In the genomic region with DNA sequence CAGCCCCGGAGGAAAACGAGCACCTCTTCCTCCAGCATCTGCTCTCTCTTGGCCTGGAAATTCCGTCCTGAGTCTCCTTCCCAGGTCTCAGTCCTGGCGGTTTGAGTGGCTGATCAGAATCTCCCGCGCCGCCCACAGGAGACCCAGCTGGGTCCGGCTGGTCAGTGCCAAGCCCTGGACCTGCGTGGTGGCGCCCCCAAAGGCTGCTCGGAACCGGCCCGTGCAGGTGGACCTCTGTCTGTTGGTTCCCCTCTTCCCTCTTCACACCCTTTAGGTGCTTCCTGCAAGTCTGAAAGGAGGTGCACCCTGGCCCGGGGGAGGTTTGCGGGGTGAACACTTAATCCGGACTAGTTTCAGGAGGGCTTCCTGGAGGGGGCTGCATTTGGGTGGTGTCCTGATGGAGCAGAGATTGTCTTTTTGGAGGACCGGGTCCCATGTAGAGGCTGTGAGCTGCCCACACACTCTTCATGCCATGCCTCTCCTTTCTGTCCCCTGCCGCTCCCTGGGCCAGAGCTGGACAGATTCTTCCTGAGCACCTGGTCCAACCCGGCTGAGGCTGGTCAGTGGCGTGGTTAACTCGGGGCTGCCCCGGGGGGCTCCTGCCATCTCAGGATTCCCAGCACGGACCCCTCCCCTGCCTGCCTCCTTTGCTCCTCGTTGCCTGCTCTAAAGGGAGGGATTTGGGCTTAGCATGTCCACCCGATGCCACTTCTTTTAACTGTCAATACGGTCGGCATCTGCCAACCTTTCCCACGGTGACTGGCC, we compare ENCODE assay signal across 20 cellular contexts. TPM values are rescaled to one million over a fixed set of nuclear protein-coding genes. Genes with fewer than 3 reads are reported as not detected.
"Had no signal": no experiment of that assay in that cellular context is flagged by ENCODE, and none has a peak within 500 bp of the region (broad histone marks: within the 10 kb centered on the region; RNA-seq: fewer than 3 reads in every experiment).

No MANE protein-coding gene starts in this region.

- H3K4me3 Mint-ChIP-seq: activated CD8-positive, alpha-beta memory T cell treated with anti-CD3 and anti-CD28 coated beads, Interleukin-2, amount 10 ng/mL, durations not matched to agents 7 days and 5 days; activated naive CD8-positive, alpha-beta T cell treated with anti-CD3 and anti-CD28 coated beads, Interleukin-2, amount 50 U/mL, for 24 hours; activated T-cell treated with anti-CD3 and anti-CD28 coated beads, Interleukin-2, amount 50 U/mL, for 4 hours; endodermal cell; natural killer cell; stimulated activated naive CD8-positive, alpha-beta T cell treated with anti-CD3 and anti-CD28 coated beads, Interleukin-15, Interleukin-2, amounts not matched to agents 100 ng/mL and 50 ng/mL, for 24 hours had no signal

- H3K4me1 ChIP-seq: ascending aorta, breast epithelium, gastrocnemius medialis had no signal

- ATAC-seq: activated CD8-positive, alpha-beta memory T cell treated with anti-CD3 and anti-CD28 coated beads, Interleukin-2, amount 10 ng/mL, durations not matched to agents 7 days and 5 days; activated naive CD8-positive, alpha-beta T cell treated with anti-CD3 and anti-CD28 coated beads, Interleukin-2, amount 50 U/mL, for 24 hours; activated T-cell treated with anti-CD3 and anti-CD28 coated beads, Interleukin-2, amount 50 U/mL, for 4 hours; gastrocnemius medialis; left lobe of liver; natural killer cell had no signal

- H3K4me1 Mint-ChIP-seq: activated CD8-positive, alpha-beta memory T cell treated with anti-CD3 and anti-CD28 coated beads, Interleukin-2, amount 10 ng/mL, durations not matched to agents 7 days and 5 days; activated naive CD8-positive, alpha-beta T cell treated with anti-CD3 and anti-CD28 coated beads, Interleukin-2, amount 50 U/mL, for 24 hours; endodermal cell; natural killer cell had no signal

- H3K9me3 Mint-ChIP-seq: activated naive CD8-positive, alpha-beta T cell treated with anti-CD3 and anti-CD28 coated beads, Interleukin-2, amount 50 U/mL, for 24 hours; activated T-cell treated with anti-CD3 and anti-CD28 coated beads, Interleukin-2, amount 50 U/mL, for 4 hours; natural killer cell; stimulated activated naive CD8-positive, alpha-beta T cell treated with anti-CD3 and anti-CD28 coated beads, Interleukin-15, Interleukin-2, amounts not matched to agents 100 ng/mL and 50 ng/mL, for 24 hours had no signal

- H3K36me3 Mint-ChIP-seq: activated CD8-positive, alpha-beta memory T cell treated with anti-CD3 and anti-CD28 coated beads, Interleukin-2, amount 10 ng/mL, durations not matched to agents 7 days and 5 days; natural killer cell had no signal

- H3K36me3 ChIP-seq: ascending aorta, breast epithelium, gastrocnemius medialis, suprapubic skin had no signal

- H3K9me3 ChIP-seq: ascending aorta, gastrocnemius medialis, suprapubic skin had no signal

- H3K4me3 ChIP-seq: ascending aorta, breast epithelium, dorsolateral prefrontal cortex, gastrocnemius medialis, skin epidermis, suprapubic skin had no signal

- FAIRE-seq: islet of Langerhans had no signal

- H3K27ac Mint-ChIP-seq: activated CD8-positive, alpha-beta memory T cell treated with anti-CD3 and anti-CD28 coated beads, Interleukin-2, amount 10 ng/mL, durations not matched to agents 7 days and 5 days; activated naive CD8-positive, alpha-beta T cell treated with anti-CD3 and anti-CD28 coated beads, Interleukin-2, amount 50 U/mL, for 24 hours; endodermal cell; natural killer cell; stimulated activated naive CD8-positive, alpha-beta T cell treated with anti-CD3 and anti-CD28 coated beads, Interleukin-15, Interleukin-2, amounts not matched to agents 100 ng/mL and 50 ng/mL, for 24 hours had no signal

- H3K27ac ChIP-seq: ascending aorta, breast epithelium, dorsolateral prefrontal cortex, gastrocnemius medialis, skin epidermis, suprapubic skin had no signal

- DNase-seq: activated CD4-positive, alpha-beta T cell treated with anti-CD3 and anti-CD28 coated beads, Interleukin-2, amount 50 U/mL, for 48 hours; activated CD4-positive, CD25-positive, alpha-beta regulatory T cell treated with anti-CD3 and anti-CD28 coated beads, Interleukin-2, amount 50 U/mL, for 72 hours; activated CD8-positive, alpha-beta memory T cell treated with anti-CD3 and anti-CD28 coated beads, Interleukin-2, amount 10 ng/mL, durations not matched to agents 7 days and 5 days; activated effector memory CD4-positive, alpha-beta T cell treated with anti-CD3 and anti-CD28 coated beads, Interleukin-2, amount 50 U/mL, for 16 hours; activated naive CD8-positive, alpha-beta T cell treated with anti-CD3 and anti-CD28 coated beads, Interleukin-2, amount 50 U/mL, for 24 hours; activated T-cell treated with anti-CD3 and anti-CD28 coated beads, Interleukin-2, amount 50 U/mL, for 4 hours; endodermal cell; gastrocnemius medialis; mesenchymal stem cell; natural killer cell; stimulated activated CD4-positive, alpha-beta T cell treated with anti-CD3 and anti-CD28 coated beads, Interleukin-4, amount 100 ng/mL, for 4 hours had no signal

RNA-seq across cellular contexts. Expression of a gene that starts 16.5 kb away (rescaled TPM):
- total RNA-seq: activated CD8-positive, alpha-beta memory T cell treated with anti-CD3 and anti-CD28 coated beads, Interleukin-2, amount 10 ng/mL, durations not matched to agents 7 days and 5 days; activated T-cell treated with anti-CD3 and anti-CD28 coated beads, Interleukin-2, amount 50 U/mL, for 4 hours; ascending aorta; breast epithelium; dorsolateral prefrontal cortex; endodermal cell; epithelial cell of proximal tubule; gastrocnemius medialis; left lobe of liver; natural killer cell; suprapubic skin had no signal
